Comparison of ENCODE assay signal across 23 cellular contexts in genomic region chr1:47450606-47451005, GRCh38. TPM values are rescaled to one million over a fixed set of nuclear protein-coding genes. Genes with fewer than 3 reads are reported as not detected.
"Had no signal": no experiment of that assay in that cellular context is flagged by ENCODE, and none has a peak within 500 bp of the region (broad histone marks: within the 10 kb centered on the region; RNA-seq: fewer than 3 reads in every experiment).

No MANE protein-coding gene starts in this region.

- ATAC-seq: activated CD4-positive, alpha-beta T cell treated with anti-CD3 and anti-CD28 coated beads for 36 hours; activated CD8-positive, alpha-beta memory T cell treated with anti-CD3 and anti-CD28 coated beads, Interleukin-2, amount 10 ng/mL, durations not matched to agents 7 days and 5 days; activated CD8-positive, alpha-beta T cell treated with anti-CD3 and anti-CD28 coated beads, Interleukin-2, amount 10 ng/mL, durations not matched to agents 7 days and 5 days; activated naive CD8-positive, alpha-beta T cell treated with anti-CD3 and anti-CD28 coated beads, Interleukin-2, amount 50 U/mL, for 24 hours; effector memory CD8-positive, alpha-beta T cell had no signal

- DNase-seq: activated CD4-positive, alpha-beta T cell treated with anti-CD3 and anti-CD28 coated beads, Interleukin-2, amount 10 ng/mL, durations not matched to agents 24 days and 14 days; activated CD4-positive, CD25-positive, alpha-beta regulatory T cell; activated CD4-positive, CD25-positive, alpha-beta regulatory T cell treated with anti-CD3 and anti-CD28 coated beads, Interleukin-2, amount 50 U/mL, for 72 hours; activated CD8-positive, alpha-beta memory T cell treated with anti-CD3 and anti-CD28 coated beads, Interleukin-2, amount 10 ng/mL, durations not matched to agents 7 days and 5 days; activated CD8-positive, alpha-beta memory T cell treated with anti-CD3 and anti-CD28 coated beads, Interleukin-2, amount 50 U/mL, for 4 hours; activated CD8-positive, alpha-beta T cell treated with anti-CD3 and anti-CD28 coated beads, Interleukin-2, amount 10 ng/mL, durations not matched to agents 7 days and 5 days; activated effector memory CD4-positive, alpha-beta T cell treated with anti-CD3 and anti-CD28 coated beads, Interleukin-2, amount 50 U/mL, for 16 hours; activated naive CD8-positive, alpha-beta T cell treated with anti-CD3 and anti-CD28 coated beads for 36 hours; activated T-cell treated with anti-CD3 and anti-CD28 coated beads, Interleukin-2, amount 50 U/mL, for 1 hour; aorta; caudate nucleus; cortex of kidney; effector CD4-positive, alpha-beta T cell; effector memory CD8-positive, alpha-beta T cell; foreskin keratinocyte; gastrocnemius medialis; T-helper 2 cell had no signal

- H3K4me3 ChIP-seq: adrenal gland, body of pancreas, esophagus muscularis mucosa, gastrocnemius medialis, heart left ventricle had no signal

- H3K27ac ChIP-seq: body of pancreas, esophagus muscularis mucosa, foreskin keratinocyte, gastrocnemius medialis, heart left ventricle had no signal

- H3K4me1 ChIP-seq: adrenal gland, body of pancreas, foreskin keratinocyte, gastrocnemius medialis had no signal

- H3K36me3 ChIP-seq: adrenal gland, esophagus muscularis mucosa, gastrocnemius medialis, heart left ventricle had no signal

- H3K9me3 ChIP-seq: adrenal gland, body of pancreas, esophagus muscularis mucosa, gastrocnemius medialis, heart left ventricle had no signal

RNA-seq across cellular contexts. Expression of gene FOXE3, which starts 34.5 kb away (rescaled TPM):
- polyA plus RNA-seq: aorta, heart left ventricle had no signal
